In genomic region chr20:62489940-62490263, GRCh38 we compare ENCODE assay signal across 1 cellular context.
TF ChIP-seq lines count a peak whose summit lies in the region.

No MANE protein-coding gene starts in this region.

TF ChIP-seq in HCT116, 20 proteins besides CTCF, POLR2A, EP300 and RAD21 (continued from another document):
- no peak for TF ChIP-seq TCF7L2 (IDR thresholded peaks at IDR 0.05; ENCODE audit: borderline replicate concordance, extremely low read depth, insufficient read depth, insufficient read length)
